In the genomic region with DNA sequence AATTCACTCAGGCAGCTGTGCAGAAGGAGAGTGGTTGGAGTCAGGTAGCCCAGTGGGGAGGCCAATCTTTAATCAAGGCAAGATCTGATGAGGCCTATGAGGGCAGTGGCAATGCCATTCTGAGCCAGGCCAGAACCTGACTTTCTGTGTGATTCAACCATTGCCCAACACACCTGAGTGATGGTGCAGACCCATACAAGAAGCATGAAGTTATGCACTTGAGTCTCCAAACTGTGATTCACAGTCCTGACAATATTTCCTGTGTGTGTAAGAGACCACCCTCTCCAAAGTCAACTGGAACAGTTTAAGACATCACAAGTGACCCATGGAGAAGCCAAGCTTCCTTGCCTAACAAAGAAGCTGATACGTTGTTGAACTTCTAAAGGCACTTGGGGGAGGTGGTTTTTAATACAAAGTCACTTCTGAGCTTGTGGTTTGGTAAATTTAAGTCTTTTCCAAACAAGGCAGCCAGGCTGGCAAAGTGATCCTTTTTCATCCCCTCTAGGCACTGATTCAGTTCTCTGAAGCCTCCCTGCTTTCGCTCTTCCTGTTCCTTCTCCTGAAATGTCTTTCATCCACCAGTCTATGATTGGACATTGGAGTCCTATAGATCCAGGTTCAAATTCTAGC, we compare ENCODE assay signal across 20 cellular contexts. TPM values are rescaled to one million over a fixed set of nuclear protein-coding genes. Genes with fewer than 3 reads are reported as not detected.
DNase-seq lines count a peak whose midpoint lies in the region; ATAC-seq, FAIRE-seq and TF ChIP-seq lines count a peak whose summit lies in the region.
"Had no signal": no experiment of that assay in that cellular context is flagged by ENCODE, and none has a peak within 500 bp of the region (broad histone marks: within the 10 kb centered on the region; RNA-seq: fewer than 3 reads in every experiment).

No MANE protein-coding gene starts in this region.

- H3K27me3 ChIP-seq in RWPE2 (ENCODE audit: insufficient read depth, poor library complexity, severe bottlenecking) (no peaks in the 10 kb centered on the region), suprapubic skin (no peaks in the 10 kb centered on the region)

- DNase-seq in H4 (ENCODE audit: low spot score) (peak; percentile 42), RWPE2 (ENCODE audit: low spot score) (no peak), suprapubic skin (ENCODE audit: low spot score in 2 of 2) (no peak), HTR-8/SVneo (ENCODE audit: insufficient read length, low spot score) (no peak)
- DNase-seq: CD4-positive, alpha-beta T cell; DMS153; EL; KG1; NCI-H1417; NCI-H187; NCI-H2227 treated with DMSO at 0.1 percent for 48 hours; NCI-H524; PC-9 had no signal

- TF ChIP-seq POLR2A in suprapubic skin (IDR thresholded peaks at IDR 0.05) = no peak

- ATAC-seq in RWPE2 (ENCODE audit: low read depth) (peak; percentile 63), esophagus mucosa (peak; percentile 72), GM18519 (IDR thresholded peaks at IDR 0.05; ENCODE audit: low FRiP score, unreplicated experiment) (no peak), HG02571 (IDR thresholded peaks at IDR 0.05; ENCODE audit: unreplicated experiment) (no peak)
- ATAC-seq: GM12878, HCT116 had no signal

- no peak for FAIRE-seq in HTR-8/SVneo (lab: Jason Lieb, UNC)
- FAIRE-seq: A204.1, GM12878, GM19239 had no signal

- H3K4me3 ChIP-seq in RWPE2 (ENCODE audit: severe bottlenecking) (no peak overlapping the region), suprapubic skin (no peak overlapping the region)
- H3K4me3 ChIP-seq: GM12878, PC-9 had no signal

- H3K36me3 ChIP-seq in RWPE2 (ENCODE audit: low read depth) = no peaks in the 10 kb centered on the region
- no peaks in the 10 kb centered on the region for H3K36me3 ChIP-seq in suprapubic skin

- WGBS in suprapubic skin = 51% methylated on average over 2 of the region's 2 CpGs

- TF ChIP-seq EP300 in suprapubic skin (IDR thresholded peaks at IDR 0.05) = no peak

- TF ChIP-seq CTCF in RWPE2 (IDR thresholded peaks at IDR 0.05; ENCODE audit: poor library complexity, severe bottlenecking) = no peak
- no peak for TF ChIP-seq CTCF in suprapubic skin (IDR thresholded peaks at IDR 0.05)

- H3K27ac ChIP-seq in RWPE2 (ENCODE audit: poor library complexity, severe bottlenecking) (peak overlapping the region; percentile 76), suprapubic skin (peak overlapping the region; percentile 20)
- H3K27ac ChIP-seq: PC-9 had no signal

- peaks cover 69% of the 10 kb centered on the region for H3K4me1 ChIP-seq in RWPE2 (ENCODE audit: insufficient read depth, poor library complexity, severe bottlenecking)
- peaks cover 39% of the 10 kb centered on the region for H3K4me1 ChIP-seq in suprapubic skin

- H3K9me3 ChIP-seq in RWPE2 (ENCODE audit: severe bottlenecking) (no peaks in the 10 kb centered on the region), suprapubic skin (no peaks in the 10 kb centered on the region)

RNA-seq across cellular contexts. Expression of gene VSNL1, which starts 49.0 kb away (rescaled TPM):
- total RNA-seq in H4 (2014; rRNA removed; shearing (Covaris generic)) = 0.12 and 2.1 TPM in 2 replicates
- total RNA-seq in esophagus mucosa (65.6 TPM), suprapubic skin (10 to 100 TPM in 3 of 4 donors, 1 to 10 TPM in 1; 6.0 to 18.8 (median 15.2) TPM)
- total RNA-seq: CD4-positive, alpha-beta T cell; PC-9 had no signal

Comparison
In these comparisons a context has a peak if more than half of its experiments do, and no peak if none do; other contexts are left out.
1. ATAC-seq: peak in RWPE2 (single experiment) and esophagus mucosa (single experiment); none in GM18519 (single experiment) and HG02571 (single experiment).